ENCODE assay signal across 26 cellular contexts in genomic region chr5:169070413-169070812, GRCh38.
"Had no signal": no experiment of that assay in that cellular context is flagged by ENCODE, and none has a peak within 500 bp of the region (broad histone marks: within the 10 kb centered on the region; RNA-seq: fewer than 3 reads in every experiment).

No MANE protein-coding gene starts in this region.

- H3K27ac ChIP-seq: heart right ventricle, left lung, neural progenitor cell, prostate gland, right atrium auricular region, testis had no signal

- H3K36me3 ChIP-seq: esophagus squamous epithelium, heart right ventricle, left lung, neural progenitor cell, prostate gland, right atrium auricular region, tibial artery had no signal

- H3K4me1 ChIP-seq: left lung, neural progenitor cell, prostate gland, testis had no signal

- DNase-seq: cerebellar nuclear complex; cortex of kidney; effector memory CD8-positive, alpha-beta T cell; erythroblast; esophagus squamous epithelium; foreskin melanocyte; glutamatergic neuron; heart right ventricle; hypothalamus; immature natural killer cell; left lung; mesenchymal stem cell; midbrain; natural killer cell; stimulated activated CD4-positive, alpha-beta T cell treated with anti-CD3 and anti-CD28 coated beads, Interleukin-2, amount 100 ng/mL, for 24 hours; stimulated activated CD4-positive, alpha-beta T cell treated with anti-CD3 and anti-CD28 coated beads, Interleukin-4, amount 100 ng/mL, for 24 hours; stimulated activated naive CD4-positive, alpha-beta T cell treated with Interleukin-2 at 50 U/mL for 16 hours; substantia nigra; testis; tibial artery had no signal

- H3K9me3 ChIP-seq: esophagus squamous epithelium, heart right ventricle, left lung, prostate gland, right atrium auricular region, testis, tibial artery had no signal

- H3K9ac ChIP-seq: neural progenitor cell had no signal

- H2AFZ ChIP-seq: neural progenitor cell had no signal

- ATAC-seq: effector memory CD8-positive, alpha-beta T cell; heart right ventricle; left lung; natural killer cell; sciatic nerve had no signal

- FAIRE-seq: endometrium, keratinocyte had no signal

- H3K4me3 ChIP-seq: esophagus squamous epithelium, heart right ventricle, left lung, neural progenitor cell, prostate gland, right atrium auricular region, testis, tibial artery had no signal

- H3K27me3 ChIP-seq: heart right ventricle, neural progenitor cell, right atrium auricular region, testis, tibial artery had no signal

- H3K4me2 ChIP-seq: neural progenitor cell had no signal
